In the genomic region with DNA sequence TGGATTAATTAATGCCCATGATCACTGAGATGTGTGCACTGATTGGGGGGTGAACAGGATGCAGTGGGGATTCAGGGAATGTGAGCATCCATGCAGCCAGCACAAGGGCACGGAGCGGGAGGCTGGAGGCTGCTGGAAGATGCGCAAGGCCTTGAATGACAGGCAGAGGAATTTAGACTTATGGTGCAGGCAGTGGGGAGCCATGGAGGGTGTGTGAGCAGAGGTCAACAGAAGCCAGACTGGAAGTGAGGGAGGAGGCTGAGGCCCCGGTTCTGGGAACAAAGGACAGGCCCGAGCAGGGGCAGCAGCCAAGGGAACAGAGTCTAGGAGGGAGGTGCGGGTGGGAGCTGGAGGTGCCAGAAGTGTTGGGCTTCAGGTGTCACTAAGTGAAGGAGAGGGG, we compare ENCODE assay signal across 20 cellular contexts. TPM values are rescaled to one million over a fixed set of nuclear protein-coding genes. Genes with fewer than 3 reads are reported as not detected.
DNase-seq lines count a peak whose midpoint lies in the region; ATAC-seq, FAIRE-seq and TF ChIP-seq lines count a peak whose summit lies in the region.
"Had no signal": no experiment of that assay in that cellular context is flagged by ENCODE, and none has a peak within 500 bp of the region (broad histone marks: within the 10 kb centered on the region; RNA-seq: fewer than 3 reads in every experiment).

No MANE protein-coding gene starts in this region.

- no peak overlapping the region for H2BK120ac ChIP-seq in mesenchymal stem cell (ENCODE audit: low read depth, low read length)

- H2BK5ac ChIP-seq in mesenchymal stem cell (ENCODE audit: low read depth, low read length, poor library complexity, severe bottlenecking) = no peak overlapping the region

- H3K4me2 ChIP-seq in astrocyte (ENCODE audit: low read length) (no peak overlapping the region), mesenchymal stem cell (ENCODE audit: low read length, poor library complexity, severe bottlenecking) (no peak overlapping the region)

- 92% methylated on average over 6 of the region's 6 CpGs for WGBS in mesenchymal stem cell

- H3K4me3 ChIP-seq in astrocyte (ENCODE audit: insufficient read depth, low read depth, low read length) = no peak overlapping the region
- no peak overlapping the region for H3K4me3 ChIP-seq in mesenchymal stem cell (ENCODE audit: insufficient read depth in 1 of 2, low read depth in 1 of 2, low read length in 2 of 2)
- H3K4me3 ChIP-seq: Peyer's patch, SJSA1 had no signal

- H3K27me3 ChIP-seq in astrocyte (ENCODE audit: insufficient read depth, low read length) (no peaks in the 10 kb centered on the region), mesenchymal stem cell (ENCODE audit: control insufficient read depth in 1 of 2, insufficient read depth in 1 of 2, low read length in 2 of 2) (no peaks in the 10 kb centered on the region)
- H3K27me3 ChIP-seq: Peyer's patch, SJSA1 had no signal

- DNase-seq in stimulated activated naive CD8-positive, alpha-beta T cell treated with anti-CD3 and anti-CD28 coated beads, Interleukin-15, amount 100 ng/mL, for 72 hours = no peak
- DNase-seq in stimulated activated naive CD8-positive, alpha-beta T cell treated with anti-CD3 and anti-CD28 coated beads, Interleukin-15, Interleukin-2, amounts not matched to agents 100 U/mL and 50 U/mL, for 24 hours = no peak
- no peak for DNase-seq in astrocyte (ENCODE audit: low read depth)
- no peak for DNase-seq in mesenchymal stem cell
- DNase-seq in Right ventricle myocardium inferior (ENCODE audit: missing footprints) = no peak
- DNase-seq in NCI-H2196 (lab: John Stamatoyannopoulos, UW; ENCODE audit: unreplicated experiment) = no peak
- DNase-seq: AML-193; CD4-positive, CD25-positive, alpha-beta regulatory T cell; EL; GF-D8; KG1; NCI-H1694; NCI-H2081; NCI-H2171; NCI-H524 treated with DMSO at 0.1 percent for 48 hours; NCI-H82; Peyer's patch had no signal

- H3K9ac ChIP-seq in astrocyte (ENCODE audit: low read length) (no peak overlapping the region), mesenchymal stem cell (ENCODE audit: low read length) (no peak overlapping the region)

- H3K36me3 ChIP-seq in astrocyte (ENCODE audit: insufficient read depth, low read length) (no peaks in the 10 kb centered on the region), mesenchymal stem cell (ENCODE audit: control insufficient read depth in 1 of 2, insufficient read depth in 2 of 2, low read depth in 1 of 2, low read length in 2 of 2) (no peaks in the 10 kb centered on the region)
- H3K36me3 ChIP-seq: Peyer's patch, SJSA1 had no signal

- no peaks in the 10 kb centered on the region for H3K79me1 ChIP-seq in mesenchymal stem cell (replicated peaks; ENCODE audit: low read length, poor library complexity, severe bottlenecking)

- ATAC-seq in stimulated activated naive CD8-positive, alpha-beta T cell treated with anti-CD3 and anti-CD28 coated beads, Interleukin-15, amount 100 ng/mL, for 72 hours = no peak
- ATAC-seq in stimulated activated naive CD8-positive, alpha-beta T cell treated with anti-CD3 and anti-CD28 coated beads, Interleukin-15, Interleukin-2, amounts not matched to agents 100 U/mL and 50 U/mL, for 24 hours = no peak
- no peak for ATAC-seq in HG03135 (IDR thresholded peaks at IDR 0.05; ENCODE audit: unreplicated experiment)
- ATAC-seq in Right ventricle myocardium inferior = no peak
- ATAC-seq in GM19455 (IDR thresholded peaks at IDR 0.05; ENCODE audit: unreplicated experiment) = no peak

- no peak overlapping the region for H3K4ac ChIP-seq in mesenchymal stem cell (ENCODE audit: low read depth in 1 of 2, low read length in 2 of 2)

- H3K14ac ChIP-seq in mesenchymal stem cell (ENCODE audit: low read length in 2 of 2) = peak overlapping the region in 1 of 2 experiments; percentile 41

- H3K18ac ChIP-seq in mesenchymal stem cell (ENCODE audit: low read depth in 1 of 2, low read length in 2 of 2) = no peak overlapping the region

- H3K9me3 Mint-ChIP-seq in stimulated activated naive CD8-positive, alpha-beta T cell treated with anti-CD3 and anti-CD28 coated beads, Interleukin-15, amount 100 ng/mL, for 72 hours = no peaks in the 10 kb centered on the region
- no peaks in the 10 kb centered on the region for H3K9me3 Mint-ChIP-seq in astrocyte (ENCODE audit: unreplicated experiment)

- H3K79me2 ChIP-seq in astrocyte (ENCODE audit: insufficient read depth, low read length) = no peaks in the 10 kb centered on the region

- no peak overlapping the region for H3K27ac ChIP-seq in astrocyte (ENCODE audit: low read depth, low read length)
- H3K27ac ChIP-seq in mesenchymal stem cell (ENCODE audit: low read length, poor library complexity, severe bottlenecking) = no peak overlapping the region
- H3K27ac ChIP-seq: Peyer's patch, SJSA1 had no signal

- no peaks in the 10 kb centered on the region for H3K27me3 Mint-ChIP-seq in stimulated activated naive CD8-positive, alpha-beta T cell treated with anti-CD3 and anti-CD28 coated beads, Interleukin-15, amount 100 ng/mL, for 72 hours
- peaks cover 13% of the 10 kb centered on the region for H3K27me3 Mint-ChIP-seq in astrocyte (ENCODE audit: low read depth, unreplicated experiment)
- H3K27me3 Mint-ChIP-seq: CD4-positive, CD25-positive, alpha-beta regulatory T cell had no signal

- intact Hi-C loops in Right ventricle myocardium inferior (cut with DNase I) = no loop called here

- no peak overlapping the region for H2BK12ac ChIP-seq in mesenchymal stem cell (ENCODE audit: low read length in 2 of 2)

- H2BK15ac ChIP-seq in mesenchymal stem cell (ENCODE audit: low read depth, poor library complexity, severe bottlenecking) = no peak overlapping the region

- peak overlapping the region; percentile 56 to 79 for H3K27ac Mint-ChIP-seq in stimulated activated naive CD8-positive, alpha-beta T cell treated with anti-CD3 and anti-CD28 coated beads, Interleukin-15, amount 100 ng/mL, for 72 hours
- no peak overlapping the region for H3K27ac Mint-ChIP-seq in astrocyte (ENCODE audit: unreplicated experiment)
- H3K27ac Mint-ChIP-seq: CD4-positive, CD25-positive, alpha-beta regulatory T cell had no signal

- no peak for FAIRE-seq in astrocyte (lab: Jason Lieb, UNC)

- H4K91ac ChIP-seq in mesenchymal stem cell (ENCODE audit: low read length) = no peak overlapping the region

- H3K36me3 Mint-ChIP-seq in astrocyte (ENCODE audit: low read depth, unreplicated experiment) = no peaks in the 10 kb centered on the region
- H3K36me3 Mint-ChIP-seq: CD4-positive, CD25-positive, alpha-beta regulatory T cell had no signal

- H2AFZ ChIP-seq in astrocyte (ENCODE audit: low read depth, low read length) (no peak overlapping the region), mesenchymal stem cell (ENCODE audit: low read depth, low read length) (peak overlapping the region; percentile 15)

- H3K4me1 Mint-ChIP-seq in stimulated activated naive CD8-positive, alpha-beta T cell treated with anti-CD3 and anti-CD28 coated beads, Interleukin-15, amount 100 ng/mL, for 72 hours = peaks cover 9% of the 10 kb centered on the region
- peaks cover 3% of the 10 kb centered on the region for H3K4me1 Mint-ChIP-seq in astrocyte (ENCODE audit: low read depth, unreplicated experiment)

- H3K23ac ChIP-seq in mesenchymal stem cell (ENCODE audit: low read length in 2 of 2) = peak overlapping the region in 1 of 2 experiments; percentile 69

- H2AK5ac ChIP-seq in mesenchymal stem cell (ENCODE audit: low read length, severe bottlenecking) = no peak overlapping the region

- no peak for TF ChIP-seq CTCF in astrocyte (IDR thresholded peaks at IDR 0.05; ENCODE audit: insufficient read depth, low read depth, low read length)

- H3K4me1 ChIP-seq in astrocyte (ENCODE audit: insufficient read depth, low read length) (no peaks in the 10 kb centered on the region), mesenchymal stem cell (ENCODE audit: control insufficient read depth, insufficient read depth, low read depth, low read length) (no peaks in the 10 kb centered on the region)
- H3K4me1 ChIP-seq: Peyer's patch, SJSA1 had no signal

- H3K9me3 ChIP-seq in astrocyte (ENCODE audit: insufficient read depth, low read depth, low read length) (no peaks in the 10 kb centered on the region), mesenchymal stem cell (ENCODE audit: control insufficient read depth, low read length) (no peaks in the 10 kb centered on the region)
- H3K9me3 ChIP-seq: Peyer's patch, SJSA1 had no signal

- no peak overlapping the region for H4K8ac ChIP-seq in mesenchymal stem cell (ENCODE audit: low read length)

- no peak overlapping the region for H3K4me3 Mint-ChIP-seq in stimulated activated naive CD8-positive, alpha-beta T cell treated with anti-CD3 and anti-CD28 coated beads, Interleukin-15, amount 100 ng/mL, for 72 hours
- peak overlapping the region; percentile 62 for H3K4me3 Mint-ChIP-seq in astrocyte (ENCODE audit: unreplicated experiment)
- H3K4me3 Mint-ChIP-seq: CD4-positive, CD25-positive, alpha-beta regulatory T cell had no signal

- no peaks in the 10 kb centered on the region for H4K20me1 ChIP-seq in astrocyte (ENCODE audit: insufficient read depth, low read length)

RNA-seq across cellular contexts. Expression of gene COLGALT1, which starts 7.3 kb away (rescaled TPM):
- total RNA-seq in astrocyte = 137 and 152 TPM in 2 replicates
- polyA plus RNA-seq in mesenchymal stem cell (2013, experiment 1 of 2) = 163 TPM
- polyA plus RNA-seq in mesenchymal stem cell (2013, experiment 2 of 2) = 171 TPM
- 35.5 TPM for total RNA-seq in Right ventricle myocardium inferior

RNA-seq across cellular contexts. Expression of gene PGLS, which starts 36.7 kb away (rescaled TPM):
- 102 and 109 TPM in 2 replicates for total RNA-seq in astrocyte
- 128 TPM for polyA plus RNA-seq in mesenchymal stem cell (2013, experiment 1 of 2)
- 128 TPM for polyA plus RNA-seq in mesenchymal stem cell (2013, experiment 2 of 2)
- total RNA-seq in Right ventricle myocardium inferior = 20.8 TPM
